Comparison of ENCODE assay signal across 18 cellular contexts in the genomic region with DNA sequence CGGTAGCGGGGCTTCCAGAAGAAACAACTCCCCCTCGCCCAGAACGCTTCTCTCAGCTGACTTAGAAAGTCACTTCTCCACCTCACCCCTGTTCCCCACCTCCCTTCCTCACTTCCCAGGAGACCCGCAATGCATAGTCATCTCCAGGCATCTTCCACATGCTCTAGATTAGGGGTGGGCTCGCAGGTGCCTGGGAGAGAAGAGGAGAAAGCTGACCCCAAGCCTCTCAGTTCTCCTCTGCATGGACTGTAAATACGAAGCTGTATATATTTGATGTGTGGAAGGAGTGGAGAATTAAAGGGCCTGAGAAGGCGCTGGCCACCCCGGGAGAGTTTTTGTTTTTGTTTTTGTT. TPM values are rescaled to one million over a fixed set of nuclear protein-coding genes. Genes with fewer than 3 reads are reported as not detected.
DNase-seq lines count a peak whose midpoint lies in the region; ATAC-seq and TF ChIP-seq lines count a peak whose summit lies in the region.
"Had no signal": no experiment of that assay in that cellular context is flagged by ENCODE, and none has a peak within 500 bp of the region (broad histone marks: within the 10 kb centered on the region; RNA-seq: fewer than 3 reads in every experiment).

No MANE protein-coding gene starts in this region.

- no peak overlapping the region for H3K27ac ChIP-seq in rectal smooth muscle tissue (ENCODE audit: low read depth, low read length)
- H3K27ac ChIP-seq: A549, left lung, SJCRH30 had no signal

- TF ChIP-seq CTCF in epithelial cell of proximal tubule (conservative IDR thresholded peaks at IDR 0.05; ENCODE audit: low read depth, low read length), result no peak

- H3K27me3 ChIP-seq in rectal smooth muscle tissue (ENCODE audit: control insufficient read depth, insufficient read depth, low read length), result peaks cover 18% of the 10 kb centered on the region

- ATAC-seq in T-helper 17 cell, result no peak
- ATAC-seq: A549, left lung had no signal

- peaks cover 43% of the 10 kb centered on the region for H3K36me3 Mint-ChIP-seq in activated CD4-positive, alpha-beta T cell treated with anti-CD3 and anti-CD28 coated beads, Interleukin-2, amount 10 ng/mL, durations not matched to agents 24 days and 14 days (ENCODE audit: low read depth)
- peaks cover 4% of the 10 kb centered on the region for H3K36me3 Mint-ChIP-seq in T-helper 17 cell (ENCODE audit: low read depth)

- peak overlapping the region; percentile 98 for H3K4me3 Mint-ChIP-seq in activated CD4-positive, alpha-beta T cell treated with anti-CD3 and anti-CD28 coated beads, Interleukin-2, amount 10 ng/mL, durations not matched to agents 24 days and 14 days
- H3K4me3 Mint-ChIP-seq in T-helper 17 cell, result peak overlapping the region; percentile 98
- H3K4me3 Mint-ChIP-seq: dendritic cell treated with granulocyte-macrophage colony-stimulating factor and Interleukin-4, amounts not matched to agents 40 ng/mL and 50 ng/mL, for 4 days had no signal

- no peaks in the 10 kb centered on the region for H3K4me1 ChIP-seq in rectal smooth muscle tissue (ENCODE audit: control insufficient read depth, insufficient read depth, low read length)
- H3K4me1 ChIP-seq: SJCRH30 had no signal

- DNase-seq in activated CD4-positive, alpha-beta T cell treated with anti-CD3 and anti-CD28 coated beads, Interleukin-2, amount 10 ng/mL, durations not matched to agents 24 days and 14 days, result peak; percentile 64
- DNase-seq in activated CD4-positive, alpha-beta T cell treated with anti-CD3 and anti-CD28 coated beads for 1 hour, result no peak
- DNase-seq in T-helper 17 cell, result no peak
- DNase-seq in epithelial cell of proximal tubule (ENCODE audit: low read depth), result no peak
- no peak for DNase-seq in posterior vena cava (ENCODE audit: low spot score)
- DNase-seq in NCI-H2029 treated with DMSO at 0.1 percent for 48 hours (lab: John Stamatoyannopoulos, UW), result no peak
- no peak for DNase-seq in NCI-H1417 treated with DMSO at 0.1 percent for 48 hours (lab: John Stamatoyannopoulos, UW)
- DNase-seq: aorta; COR-L47; GF-D8; IMR-90; left lung; NCI-H1048; SJCRH30; stimulated activated CD8-positive, alpha-beta memory T cell treated with anti-CD3 and anti-CD28 coated beads, Interleukin-4, amount 100 ng/mL, for 48 hours had no signal

- H3K4me3 ChIP-seq in epithelial cell of proximal tubule (ENCODE audit: low read depth, low read length), result peak overlapping the region; percentile 63
- H3K4me3 ChIP-seq in rectal smooth muscle tissue (ENCODE audit: low read length), result peak overlapping the region; percentile 41
- H3K4me3 ChIP-seq: SJCRH30 had no signal

- H3K4me1 Mint-ChIP-seq in activated CD4-positive, alpha-beta T cell treated with anti-CD3 and anti-CD28 coated beads, Interleukin-2, amount 10 ng/mL, durations not matched to agents 24 days and 14 days, result peaks cover 70% of the 10 kb centered on the region
- H3K4me1 Mint-ChIP-seq in T-helper 17 cell, result peaks cover 43% of the 10 kb centered on the region

- no peak overlapping the region for H3K9ac ChIP-seq in rectal smooth muscle tissue (ENCODE audit: low read length)

- no peaks in the 10 kb centered on the region for H3K27me3 Mint-ChIP-seq in activated CD4-positive, alpha-beta T cell treated with anti-CD3 and anti-CD28 coated beads, Interleukin-2, amount 10 ng/mL, durations not matched to agents 24 days and 14 days
- H3K27me3 Mint-ChIP-seq in T-helper 17 cell, result no peaks in the 10 kb centered on the region

- no peaks in the 10 kb centered on the region for H3K9me3 Mint-ChIP-seq in activated CD4-positive, alpha-beta T cell treated with anti-CD3 and anti-CD28 coated beads, Interleukin-2, amount 10 ng/mL, durations not matched to agents 24 days and 14 days
- H3K9me3 Mint-ChIP-seq: dendritic cell treated with granulocyte-macrophage colony-stimulating factor and Interleukin-4, amounts not matched to agents 40 ng/mL and 50 ng/mL, for 4 days had no signal

- intact Hi-C loops in activated CD4-positive, alpha-beta T cell treated with anti-CD3 and anti-CD28 coated beads, Interleukin-2, amount 10 ng/mL, durations not matched to agents 24 days and 14 days (cut with micrococcal nuclease), result no loop called here
- intact Hi-C loops in posterior vena cava (cut with DNase I), result no loop called here

- H3K36me3 ChIP-seq in rectal smooth muscle tissue (ENCODE audit: control insufficient read depth, insufficient read depth, low read length), result no peaks in the 10 kb centered on the region
- H3K36me3 ChIP-seq: left lung, SJCRH30 had no signal

- H3K9me3 ChIP-seq in T-helper 17 cell (ENCODE audit: control insufficient read depth, low read length, poor library complexity, severe bottlenecking), result no peaks in the 10 kb centered on the region
- H3K9me3 ChIP-seq: A549, left lung, SJCRH30 had no signal

- peak overlapping the region; percentile 99 for H3K27ac Mint-ChIP-seq in activated CD4-positive, alpha-beta T cell treated with anti-CD3 and anti-CD28 coated beads, Interleukin-2, amount 10 ng/mL, durations not matched to agents 24 days and 14 days
- peak overlapping the region; percentile 95 for H3K27ac Mint-ChIP-seq in T-helper 17 cell
- H3K27ac Mint-ChIP-seq: dendritic cell treated with granulocyte-macrophage colony-stimulating factor and Interleukin-4, amounts not matched to agents 40 ng/mL and 50 ng/mL, for 4 days had no signal

RNA-seq across cellular contexts. Expression of a gene that starts 1.8 kb away (rescaled TPM):
- 166 and 167 TPM in 2 replicates for total RNA-seq in activated CD4-positive, alpha-beta T cell treated with anti-CD3 and anti-CD28 coated beads, Interleukin-2, amount 10 ng/mL, durations not matched to agents 24 days and 14 days
- total RNA-seq in T-helper 17 cell (100 to 1,000 TPM; 127 to 159 TPM), epithelial cell of proximal tubule (28.5 and 63.8 TPM in 2 replicates), posterior vena cava (1 to 10 TPM; 1.0 to 1.6 TPM)
- total RNA-seq: IMR-90, SJCRH30 had no signal

Comparison
In these comparisons a context has a peak if more than half of its experiments do, and no peak if none do; other contexts are left out.
1. RNA of a gene that starts 1.8 kb away (total RNA-seq): 166 to 167 TPM in activated CD4-positive, alpha-beta T cell treated with anti-CD3 and anti-CD28 coated beads, Interleukin-2, amount 10 ng/mL, durations not matched to agents 24 days and 14 days, 127 to 159 TPM in T-helper 17 cell and 28.5 to 63.8 TPM in epithelial cell of proximal tubule; 1.0 to 1.6 TPM in posterior vena cava; every median in the first group is over 10 times any median in the second.